In genomic region chr2:112108238-112108832, GRCh38 we compare ENCODE assay signal across 1 cellular context.
A peak's percentile ranks its signal among the peaks of the same experiment; 100 is the strongest.
TF ChIP-seq lines count a peak whose summit lies in the region.

No MANE protein-coding gene starts in this region.

TF ChIP-seq in K562, 482 proteins besides CTCF, POLR2A, EP300 and RAD21 (continued from another document and continues in another):
- no peak for TF ChIP-seq TSHZ1 (CRISPR knock-in tag; IDR thresholded peaks at IDR 0.05)
- TF ChIP-seq TBL1XR1 (IDR thresholded peaks at IDR 0.05; ENCODE audit: low read length in 2 of 2): peak in 1 of 2 experiments; percentile 18; a peak in 1 of 4 replicates
- TF ChIP-seq SIRT6 (IDR thresholded peaks at IDR 0.05; ENCODE audit: low read depth, low read length): no peak
- TF ChIP-seq SMC3 (conservative IDR thresholded peaks at IDR 0.05; ENCODE audit: insufficient read depth, low read depth, low read length): no peak
- TF ChIP-seq SAP30 (IDR thresholded peaks at IDR 0.05; ENCODE audit: borderline replicate concordance, insufficient read depth, low read depth, low read length, poor library complexity, severe bottlenecking): no peak
- TF ChIP-seq CSDE1 (IDR thresholded peaks at IDR 0.05): no peak
- TF ChIP-seq SNIP1 (IDR thresholded peaks at IDR 0.05; ENCODE audit: low read depth): no peak
- TF ChIP-seq DEAF1 (CRISPR knock-in tag; IDR thresholded peaks at IDR 0.05): no peak
- no peak for TF ChIP-seq MYNN (IDR thresholded peaks at IDR 0.05)
- TF ChIP-seq MYNN (CRISPR knock-in tag; IDR thresholded peaks at IDR 0.05): no peak
- no peak for TF ChIP-seq ZNF609 (CRISPR knock-in tag; IDR thresholded peaks at IDR 0.05; ENCODE audit: borderline replicate concordance)
- no peak for TF ChIP-seq PBX2 (CRISPR knock-in tag; IDR thresholded peaks at IDR 0.05; ENCODE audit: low read depth)
- 0 out of 2 replicates have a peak, but pooled peaks have one; percentile 8 for TF ChIP-seq PBX2 (tag; conservative IDR thresholded peaks at IDR 0.05; ENCODE audit: low read depth)
- no peak for TF ChIP-seq MED1 (CRISPR knock-in tag; IDR thresholded peaks at IDR 0.05; ENCODE audit: borderline replicate concordance)
- TF ChIP-seq ETV6 (IDR thresholded peaks at IDR 0.05; ENCODE audit: borderline replicate concordance in 1 of 2, low read depth in 2 of 2, low read length in 1 of 2): no peak
- no peak for TF ChIP-seq ETV6 (CRISPR knock-in tag; IDR thresholded peaks at IDR 0.05; ENCODE audit: borderline replicate concordance)
- no peak for TF ChIP-seq POLR2B (IDR thresholded peaks at IDR 0.05; ENCODE audit: low read depth, partially characterized antibody)
- TF ChIP-seq MTF1 (CRISPR knock-in tag; IDR thresholded peaks at IDR 0.05; ENCODE audit: borderline replicate concordance): no peak
- no peak for TF ChIP-seq RAD51 (IDR thresholded peaks at IDR 0.05; ENCODE audit: borderline replicate concordance, low read depth)
- TF ChIP-seq PTRF (tag; IDR thresholded peaks at IDR 0.05): no peak
- no peak for TF ChIP-seq ATF3 (IDR thresholded peaks at IDR 0.05)
- TF ChIP-seq ATF3 (CRISPR knock-in tag; conservative IDR thresholded peaks at IDR 0.05): no peak
- TF ChIP-seq NFYB (IDR thresholded peaks at IDR 0.05; ENCODE audit: extremely low read depth, insufficient read length): no peak
- TF ChIP-seq POLR2H (tag; IDR thresholded peaks at IDR 0.05; ENCODE audit: low read depth): no peak
- TF ChIP-seq NCOA4 (IDR thresholded peaks at IDR 0.05; ENCODE audit: partially characterized antibody): no peak
- no peak for TF ChIP-seq GTF2B (IDR thresholded peaks at IDR 0.05; ENCODE audit: extremely low read depth, insufficient read length)
- no peak for TF ChIP-seq SMAD2 (IDR thresholded peaks at IDR 0.05; ENCODE audit: low read depth, low read length)
- TF ChIP-seq JUNB (CRISPR knock-in tag; conservative IDR thresholded peaks at IDR 0.05): no peak
- peak; percentile 61 to 69; a peak in 3 of 4 replicates for TF ChIP-seq KDM1A (IDR thresholded peaks at IDR 0.05)
- TF ChIP-seq GATA2 (CRISPR knock-in tag; IDR thresholded peaks at IDR 0.05): peak; percentile 56; the same call in 1 of the 2 replicates
- TF ChIP-seq PHB (CRISPR knock-in tag; IDR thresholded peaks at IDR 0.05): no peak
- TF ChIP-seq MTA3 (IDR thresholded peaks at IDR 0.05; ENCODE audit: borderline replicate concordance): no peak
- no peak for TF ChIP-seq ARHGAP35 (IDR thresholded peaks at IDR 0.05; ENCODE audit: partially characterized antibody)
- TF ChIP-seq TRIM24 (IDR thresholded peaks at IDR 0.05): peak; percentile 28 to 69; a peak in 3 of 4 replicates
- no peak for TF ChIP-seq THAP12 (CRISPR knock-in tag; IDR thresholded peaks at IDR 0.05)
- TF ChIP-seq ETV5 (CRISPR knock-in tag; IDR thresholded peaks at IDR 0.05; ENCODE audit: low read depth): no peak
- no peak for TF ChIP-seq ZNF445 (CRISPR knock-in tag; IDR thresholded peaks at IDR 0.05; ENCODE audit: low read depth)
- TF ChIP-seq SRSF1 (IDR thresholded peaks at IDR 0.05; ENCODE audit: low read depth, low read length): no peak
- no peak for TF ChIP-seq NFATC3 (IDR thresholded peaks at IDR 0.05)
- peak; percentile 80 for TF ChIP-seq DPF2 (IDR thresholded peaks at IDR 0.05)
- TF ChIP-seq RBBP5 (IDR thresholded peaks at IDR 0.05; ENCODE audit: borderline replicate concordance, insufficient read depth, low read length, poor library complexity, severe bottlenecking): peak; percentile 55
- peak; percentile 22; the same call in 1 of the 2 replicates for TF ChIP-seq CC2D1A (IDR thresholded peaks at IDR 0.05)
- TF ChIP-seq FOXA3 (CRISPR knock-in tag; conservative IDR thresholded peaks at IDR 0.05 in 1 of 2, IDR thresholded peaks at IDR 0.05 in 1 of 2): peak in 1 of 2 experiments; percentile 62; a peak in 2 of 4 replicates
- no peak for TF ChIP-seq HMG20B (CRISPR knock-in tag; IDR thresholded peaks at IDR 0.05)
- no peak for TF ChIP-seq NR3C1 (CRISPR knock-in tag; IDR thresholded peaks at IDR 0.05)
- no peak for TF ChIP-seq MAX (CRISPR knock-in tag; IDR thresholded peaks at IDR 0.05)
- no peak for TF ChIP-seq ZHX1 (conservative IDR thresholded peaks at IDR 0.05; ENCODE audit: low read length)
